1 cellular context compared by ENCODE assay signal in the genomic region with DNA sequence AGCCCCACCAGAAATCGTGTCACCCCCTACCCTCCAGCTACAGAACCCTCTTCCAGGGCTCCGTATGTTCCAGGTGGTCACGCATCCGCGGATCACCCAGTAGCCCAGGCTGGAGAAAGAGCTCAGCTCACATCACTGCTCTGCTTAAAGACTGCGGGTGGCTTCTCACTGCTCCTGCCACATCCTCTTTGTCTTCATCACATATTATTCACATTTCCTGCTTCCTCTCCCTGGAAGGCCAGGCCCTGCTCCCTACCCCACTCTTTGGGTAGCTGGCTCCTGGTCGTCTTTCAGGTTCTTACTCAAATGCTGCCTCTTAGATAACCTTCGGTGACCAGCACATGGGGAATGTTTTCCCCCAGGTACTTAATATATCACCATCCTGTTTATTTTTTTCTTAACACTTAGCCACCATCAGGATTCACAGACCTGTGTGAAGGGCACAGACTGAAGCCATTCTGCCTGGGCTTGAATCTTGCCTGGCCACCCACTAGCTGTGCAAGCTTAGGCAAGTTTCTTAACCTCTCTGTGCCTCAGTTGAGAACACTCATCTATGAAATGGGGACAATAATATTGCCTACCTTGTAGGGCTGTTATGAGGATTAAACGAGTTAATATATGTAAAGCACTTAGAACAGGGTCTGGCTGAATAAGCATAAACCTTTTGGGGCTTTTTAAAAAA.
TF ChIP-seq lines count a peak whose summit lies in the region.

No MANE protein-coding gene starts in this region.

TF ChIP-seq in K562, 482 proteins besides CTCF, POLR2A, EP300 and RAD21 (continued from another document):
- no peak for TF ChIP-seq THRB (CRISPR knock-in tag; conservative IDR thresholded peaks at IDR 0.05)
- TF ChIP-seq, protein P1, sequence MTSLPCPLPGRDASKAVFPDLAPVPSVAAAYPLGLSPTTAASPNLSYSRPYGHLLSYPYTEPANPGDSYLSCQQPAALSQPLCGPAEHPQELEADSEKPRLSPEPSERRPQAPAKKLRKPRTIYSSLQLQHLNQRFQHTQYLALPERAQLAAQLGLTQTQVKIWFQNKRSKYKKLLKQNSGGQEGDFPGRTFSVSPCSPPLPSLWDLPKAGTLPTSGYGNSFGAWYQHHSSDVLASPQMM (CRISPR knock-in tag; IDR thresholded peaks at IDR 0.05) = no peak
